In genomic region chr12:64066776-64067175, GRCh38 we compare ENCODE assay signal across 32 cellular contexts.
"Had no signal": no experiment of that assay in that cellular context is flagged by ENCODE, and none has a peak within 500 bp of the region (broad histone marks: within the 10 kb centered on the region; RNA-seq: fewer than 3 reads in every experiment).

No MANE protein-coding gene starts in this region.

- H3K9me3 Mint-ChIP-seq: activated CD4-positive, alpha-beta memory T cell treated with anti-CD3 and anti-CD28 coated beads, Interleukin-2, amount 10 ng/mL, durations not matched to agents 7 days and 5 days; activated CD4-positive, alpha-beta T cell treated with anti-CD3 and anti-CD28 coated beads, Interleukin-2, amount 10 ng/mL, durations not matched to agents 7 days and 5 days; activated naive CD4-positive, alpha-beta T cell treated with anti-CD3 and anti-CD28 coated beads for 36 hours; activated naive CD4-positive, alpha-beta T cell treated with anti-CD3 and anti-CD28 coated beads, Interleukin-2, amount 50 U/mL, for 24 hours; activated naive CD8-positive, alpha-beta T cell treated with anti-CD3 and anti-CD28 coated beads for 36 hours; activated naive CD8-positive, alpha-beta T cell treated with anti-CD3 and anti-CD28 coated beads, Interleukin-2, amount 50 U/mL, for 24 hours; activated T-cell treated with anti-CD3 and anti-CD28 coated beads, Interleukin-2, amount 50 U/mL, for 24 hours; activated T-cell treated with anti-CD3 and anti-CD28 coated beads, Interleukin-2, amount 50 U/mL, for 72 hours; endodermal cell had no signal

- FAIRE-seq: colon had no signal

- H3K4me3 Mint-ChIP-seq: activated CD4-positive, alpha-beta memory T cell treated with anti-CD3 and anti-CD28 coated beads, Interleukin-2, amount 10 ng/mL, durations not matched to agents 7 days and 5 days; activated CD4-positive, alpha-beta T cell treated with anti-CD3 and anti-CD28 coated beads, Interleukin-2, amount 10 ng/mL, durations not matched to agents 7 days and 5 days; activated naive CD4-positive, alpha-beta T cell treated with anti-CD3 and anti-CD28 coated beads for 36 hours; activated naive CD4-positive, alpha-beta T cell treated with anti-CD3 and anti-CD28 coated beads, Interleukin-2, amount 50 U/mL, for 24 hours; activated naive CD8-positive, alpha-beta T cell treated with anti-CD3 and anti-CD28 coated beads for 36 hours; activated naive CD8-positive, alpha-beta T cell treated with anti-CD3 and anti-CD28 coated beads, Interleukin-2, amount 50 U/mL, for 24 hours; activated T-cell treated with anti-CD3 and anti-CD28 coated beads, Interleukin-2, amount 50 U/mL, for 24 hours; activated T-cell treated with anti-CD3 and anti-CD28 coated beads, Interleukin-2, amount 50 U/mL, for 72 hours; endodermal cell had no signal

- H3K9me3 ChIP-seq: adrenal gland, ascending aorta, esophagus muscularis mucosa, gastrocnemius medialis, heart left ventricle had no signal

- H3K36me3 Mint-ChIP-seq: activated naive CD4-positive, alpha-beta T cell treated with anti-CD3 and anti-CD28 coated beads, Interleukin-2, amount 50 U/mL, for 24 hours; activated naive CD8-positive, alpha-beta T cell treated with anti-CD3 and anti-CD28 coated beads for 36 hours had no signal

- DNase-seq: activated CD4-positive, alpha-beta memory T cell treated with anti-CD3 and anti-CD28 coated beads, Interleukin-2, amount 10 ng/mL, durations not matched to agents 7 days and 5 days; activated CD4-positive, alpha-beta T cell treated with anti-CD3 and anti-CD28 coated beads for 1 hour; activated CD4-positive, alpha-beta T cell treated with anti-CD3 and anti-CD28 coated beads for 4 hours; activated CD4-positive, alpha-beta T cell treated with anti-CD3 and anti-CD28 coated beads, Interleukin-2, amount 10 ng/mL, durations not matched to agents 7 days and 5 days; activated CD4-positive, alpha-beta T cell treated with anti-CD3 and anti-CD28 coated beads, Interleukin-2, amount 50 U/mL, for 4 hours; activated CD4-positive, CD25-positive, alpha-beta regulatory T cell; activated CD8-positive, alpha-beta memory T cell treated with anti-CD3 and anti-CD28 coated beads, Interleukin-2, amount 50 U/mL, for 48 hours; activated effector memory CD4-positive, alpha-beta T cell treated with Interleukin-2 at 50 U/mL for 16 hours; activated naive CD4-positive, alpha-beta T cell treated with anti-CD3 and anti-CD28 coated beads for 36 hours; activated naive CD8-positive, alpha-beta T cell treated with anti-CD3 and anti-CD28 coated beads for 36 hours; activated naive CD8-positive, alpha-beta T cell treated with anti-CD3 and anti-CD28 coated beads, Interleukin-2, amount 50 U/mL, for 24 hours; activated T-cell treated with anti-CD3 and anti-CD28 coated beads for 4 hours; activated T-cell treated with anti-CD3 and anti-CD28 coated beads, Interleukin-2, amount 50 U/mL, for 24 hours; activated T-cell treated with anti-CD3 and anti-CD28 coated beads, Interleukin-2, amount 50 U/mL, for 72 hours; adrenal gland; amygdala; caudate nucleus; cortex of kidney; dermis blood vessel endothelial cell; effector CD8-positive, alpha-beta T cell; endodermal cell; erythroblast; foreskin keratinocyte; gastrocnemius medialis; glutamatergic neuron; heart left ventricle; T-helper 2 cell had no signal

- H3K4me1 ChIP-seq: adrenal gland, gastrocnemius medialis had no signal

- H3K36me3 ChIP-seq: ascending aorta, gastrocnemius medialis had no signal

- ATAC-seq: activated naive CD8-positive, alpha-beta T cell treated with anti-CD3 and anti-CD28 coated beads, Interleukin-2, amount 50 U/mL, for 24 hours; activated T-cell treated with anti-CD3 and anti-CD28 coated beads, Interleukin-2, amount 50 U/mL, for 72 hours; foreskin keratinocyte; gastrocnemius medialis; heart left ventricle had no signal

- H3K27ac ChIP-seq: adrenal gland, esophagus muscularis mucosa, foreskin keratinocyte, gastrocnemius medialis, heart left ventricle had no signal

- H3K27ac Mint-ChIP-seq: activated CD4-positive, alpha-beta memory T cell treated with anti-CD3 and anti-CD28 coated beads, Interleukin-2, amount 10 ng/mL, durations not matched to agents 7 days and 5 days; activated CD4-positive, alpha-beta T cell treated with anti-CD3 and anti-CD28 coated beads, Interleukin-2, amount 10 ng/mL, durations not matched to agents 7 days and 5 days; activated naive CD4-positive, alpha-beta T cell treated with anti-CD3 and anti-CD28 coated beads for 36 hours; activated naive CD4-positive, alpha-beta T cell treated with anti-CD3 and anti-CD28 coated beads, Interleukin-2, amount 50 U/mL, for 24 hours; activated naive CD8-positive, alpha-beta T cell treated with anti-CD3 and anti-CD28 coated beads for 36 hours; activated naive CD8-positive, alpha-beta T cell treated with anti-CD3 and anti-CD28 coated beads, Interleukin-2, amount 50 U/mL, for 24 hours; activated T-cell treated with anti-CD3 and anti-CD28 coated beads, Interleukin-2, amount 50 U/mL, for 24 hours; activated T-cell treated with anti-CD3 and anti-CD28 coated beads, Interleukin-2, amount 50 U/mL, for 72 hours; endodermal cell had no signal

- H3K4me1 Mint-ChIP-seq: activated CD4-positive, alpha-beta memory T cell treated with anti-CD3 and anti-CD28 coated beads, Interleukin-2, amount 10 ng/mL, durations not matched to agents 7 days and 5 days; activated CD4-positive, alpha-beta T cell treated with anti-CD3 and anti-CD28 coated beads, Interleukin-2, amount 10 ng/mL, durations not matched to agents 7 days and 5 days; activated naive CD4-positive, alpha-beta T cell treated with anti-CD3 and anti-CD28 coated beads, Interleukin-2, amount 50 U/mL, for 24 hours; activated naive CD8-positive, alpha-beta T cell treated with anti-CD3 and anti-CD28 coated beads for 36 hours; activated naive CD8-positive, alpha-beta T cell treated with anti-CD3 and anti-CD28 coated beads, Interleukin-2, amount 50 U/mL, for 24 hours had no signal

- H3K27me3 Mint-ChIP-seq: activated CD4-positive, alpha-beta memory T cell treated with anti-CD3 and anti-CD28 coated beads, Interleukin-2, amount 10 ng/mL, durations not matched to agents 7 days and 5 days had no signal

- H3K4me3 ChIP-seq: adrenal gland, ascending aorta, esophagus muscularis mucosa, gastrocnemius medialis, heart left ventricle had no signal

- H3K27me3 ChIP-seq: adrenal gland, ascending aorta, brain microvascular endothelial cell, esophagus muscularis mucosa, foreskin keratinocyte, gastrocnemius medialis, heart left ventricle had no signal
